In genomic region chr3:14507757-14508504, GRCh38 we compare ENCODE assay signal across 15 cellular contexts. TPM values are rescaled to one million over a fixed set of nuclear protein-coding genes. Genes with fewer than 3 reads are reported as not detected.
DNase-seq lines count a peak whose midpoint lies in the region; ATAC-seq, FAIRE-seq and TF ChIP-seq lines count a peak whose summit lies in the region.
"Had no signal": no experiment of that assay in that cellular context is flagged by ENCODE, and none has a peak within 500 bp of the region (broad histone marks: within the 10 kb centered on the region; RNA-seq: fewer than 3 reads in every experiment).

No MANE protein-coding gene starts in this region.

- ATAC-seq in K562 (no peak), GM18511 (IDR thresholded peaks at IDR 0.05; ENCODE audit: unreplicated experiment) (no peak)

- no peak for TF ChIP-seq EP300 in K562 (IDR thresholded peaks at IDR 0.05; ENCODE audit: low read length)

- peaks cover 5% of the 10 kb centered on the region for H3K4me1 Mint-ChIP-seq in activated CD4-positive, alpha-beta memory T cell treated with anti-CD3 and anti-CD28 coated beads for 36 hours (ENCODE audit: low read depth)
- H3K4me1 Mint-ChIP-seq in activated CD4-positive, alpha-beta memory T cell treated with anti-CD3 and anti-CD28 coated beads, Interleukin-2, amount 10 ng/mL, durations not matched to agents 7 days and 5 days = no peaks in the 10 kb centered on the region

- H3K27me3 ChIP-seq in BLaER1 = no peaks in the 10 kb centered on the region
- H3K27me3 ChIP-seq in K562 (ENCODE audit: control insufficient read depth in 2 of 2, insufficient read depth in 2 of 2, low read length in 2 of 2) = peaks cover 8 to 48% of the 10 kb centered on the region in 2 experiments; a peak in 4 of 5 replicates
- peaks cover 2% of the 10 kb centered on the region for H3K27me3 ChIP-seq in rectal smooth muscle tissue (ENCODE audit: control insufficient read depth, insufficient read depth, low read length)
- H3K27me3 ChIP-seq: BE2C had no signal

- in situ Hi-C loops in K562 (cut with MboI) = loop anchor here (25.0 kb wide), 1 partner anchor 404 kb away; no protein-coding TSS in a partner anchor

- intact Hi-C loops in activated CD4-positive, alpha-beta memory T cell treated with anti-CD3 and anti-CD28 coated beads for 36 hours (cut with micrococcal nuclease) = loop anchor here (2.0 kb wide), 1 partner anchor 413 kb away; no protein-coding TSS in a partner anchor
- intact Hi-C loops in K562 (cut with micrococcal nuclease) = loop anchor here (5.0 kb wide), 2 partner anchors 246 to 274 kb away; no protein-coding TSS in a partner anchor

- TF ChIP-seq POLR2A in K562 (conservative IDR thresholded peaks at IDR 0.05) = no peak

- H3K4me1 ChIP-seq in BLaER1 = peaks cover 46% of the 10 kb centered on the region
- H3K4me1 ChIP-seq in K562 (replicated peaks in 1 of 2; ENCODE audit: control insufficient read depth in 2 of 2, insufficient read depth in 2 of 2, low read length in 2 of 2) = peaks cover 0 to 29% of the 10 kb centered on the region in 2 experiments; a peak in 3 of 5 replicates
- no peaks in the 10 kb centered on the region for H3K4me1 ChIP-seq in rectal smooth muscle tissue (ENCODE audit: control insufficient read depth, insufficient read depth, low read length)
- H3K4me1 ChIP-seq: BE2C, Caco-2, HAP-1 had no signal

- TF ChIP-seq CTCF in K562 (IDR thresholded peaks at IDR 0.05 in 2 of 3, conservative IDR thresholded peaks at IDR 0.05 in 1 of 3; ENCODE audit: insufficient read depth in 2 of 3, low read depth in 1 of 3, low read length in 3 of 3) = no peak

- H3K9me3 Mint-ChIP-seq in activated CD4-positive, alpha-beta memory T cell treated with anti-CD3 and anti-CD28 coated beads for 36 hours = peaks cover 8% of the 10 kb centered on the region
- peaks cover 5% of the 10 kb centered on the region for H3K9me3 Mint-ChIP-seq in activated CD4-positive, alpha-beta memory T cell treated with anti-CD3 and anti-CD28 coated beads, Interleukin-2, amount 10 ng/mL, durations not matched to agents 7 days and 5 days

- H3K4me3 ChIP-seq in BLaER1 (no peak overlapping the region), K562 (no peak overlapping the region), rectal smooth muscle tissue (ENCODE audit: low read length) (no peak overlapping the region)
- H3K4me3 ChIP-seq: HAP-1 had no signal

- H3K27ac ChIP-seq in BLaER1 (no peak overlapping the region), K562 (ENCODE audit: extremely low read depth, low read depth, low read length) (no peak overlapping the region), rectal smooth muscle tissue (ENCODE audit: low read depth, low read length) (no peak overlapping the region)

- POLR2A ChIA-PET in activated CD4-positive, alpha-beta memory T cell treated with anti-CD3 and anti-CD28 coated beads for 36 hours (lab: Charles Lee) = no interaction called here
- POLR2A ChIA-PET in activated CD4-positive, alpha-beta memory T cell treated with anti-CD3 and anti-CD28 coated beads, Interleukin-2, amount 10 ng/mL, durations not matched to agents 7 days and 5 days (lab: Charles Lee) = no interaction called here
- POLR2A ChIA-PET in K562 (lab: Yijun Ruan, JAX) = interaction anchor here (0.6 to 0.7 kb wide), 2 partner anchors 36 to 60 kb away, joined by 3 read pairs; no protein-coding TSS in a partner anchor

- no peak overlapping the region for H3K4me3 Mint-ChIP-seq in activated CD4-positive, alpha-beta memory T cell treated with anti-CD3 and anti-CD28 coated beads for 36 hours
- H3K4me3 Mint-ChIP-seq in activated CD4-positive, alpha-beta memory T cell treated with anti-CD3 and anti-CD28 coated beads, Interleukin-2, amount 10 ng/mL, durations not matched to agents 7 days and 5 days = no peak overlapping the region
- H3K4me3 Mint-ChIP-seq: CD4-positive, alpha-beta T cell had no signal

- H3K27me3 Mint-ChIP-seq in activated CD4-positive, alpha-beta memory T cell treated with anti-CD3 and anti-CD28 coated beads for 36 hours = peaks cover 3% of the 10 kb centered on the region
- H3K27me3 Mint-ChIP-seq in activated CD4-positive, alpha-beta memory T cell treated with anti-CD3 and anti-CD28 coated beads, Interleukin-2, amount 10 ng/mL, durations not matched to agents 7 days and 5 days = no peaks in the 10 kb centered on the region
- H3K27me3 Mint-ChIP-seq: CD4-positive, alpha-beta T cell had no signal

- H3K9me1 ChIP-seq in K562 (ENCODE audit: control insufficient read depth, insufficient read depth, low read length) = no peaks in the 10 kb centered on the region

- no peaks in the 10 kb centered on the region for H4K20me1 ChIP-seq in BLaER1
- 0 out of 2 replicates have a peak, but pooled peaks cover 6% of the 10 kb centered on the region for H4K20me1 ChIP-seq in K562 (replicated peaks; ENCODE audit: control insufficient read depth, insufficient read depth, low read length)

- no peak overlapping the region for H3K27ac Mint-ChIP-seq in activated CD4-positive, alpha-beta memory T cell treated with anti-CD3 and anti-CD28 coated beads for 36 hours
- no peak overlapping the region for H3K27ac Mint-ChIP-seq in activated CD4-positive, alpha-beta memory T cell treated with anti-CD3 and anti-CD28 coated beads, Interleukin-2, amount 10 ng/mL, durations not matched to agents 7 days and 5 days
- H3K27ac Mint-ChIP-seq: CD4-positive, alpha-beta T cell had no signal

- CTCF ChIA-PET in activated CD4-positive, alpha-beta memory T cell treated with anti-CD3 and anti-CD28 coated beads for 36 hours (lab: Charles Lee) = interaction anchor here (0.7 to 6.4 kb wide), 8 partner anchors 8 to 611 kb away, joined by 3 to 41 read pairs (median 4); no protein-coding TSS in a partner anchor
- CTCF ChIA-PET in activated CD4-positive, alpha-beta memory T cell treated with anti-CD3 and anti-CD28 coated beads, Interleukin-2, amount 10 ng/mL, durations not matched to agents 7 days and 5 days (lab: Charles Lee) = interaction anchor here (0.7 to 2.4 kb wide), 9 partner anchors 9 to 304 kb away, joined by 3 to 8 read pairs (median 3); no protein-coding TSS in a partner anchor
- CTCF ChIA-PET in K562 (lab: Yijun Ruan, JAX; ENCODE audit: low intra/inter-chr PET ratio) = interaction anchor here (2.5 to 2.8 kb wide), 2 partner anchors 40 to 413 kb away, joined by 13 to 28 read pairs; no protein-coding TSS in a partner anchor

- H3K9ac ChIP-seq in BLaER1 (no peak overlapping the region), K562 (ENCODE audit: insufficient read depth in 1 of 2, low read depth in 2 of 2, low read length in 2 of 2) (no peak overlapping the region), rectal smooth muscle tissue (ENCODE audit: low read length) (peak overlapping the region; percentile 27)

- no peak overlapping the region for H2AFZ ChIP-seq in K562 (ENCODE audit: low read depth, low read length)

- DNase-seq in activated CD4-positive, alpha-beta memory T cell treated with anti-CD3 and anti-CD28 coated beads for 36 hours = peak; percentile 7
- DNase-seq in activated CD4-positive, alpha-beta memory T cell treated with anti-CD3 and anti-CD28 coated beads, Interleukin-2, amount 10 ng/mL, durations not matched to agents 7 days and 5 days = no peak
- no peak for DNase-seq in K562 (ENCODE audit: extremely low read depth in 1 of 4, low spot score in 3 of 4)
- DNase-seq in NAMALWA (ENCODE audit: low spot score) = no peak
- DNase-seq: BE2C, NCI-H187, NCI-H226 had no signal

- WGBS in K562 (ENCODE audit: insufficient coverage, low coverage, missing lambda C conversion rate) = 21% methylated on average over 6 of the region's 6 CpGs

- FAIRE-seq in K562 (lab: Jason Lieb, UNC) = no peak
- FAIRE-seq: G401.6 had no signal

- H3K9me3 ChIP-seq in BLaER1 = peaks cover 4% of the 10 kb centered on the region; the same call in 1 of the 2 replicates
- H3K9me3 ChIP-seq in K562 (replicated peaks; ENCODE audit: control insufficient read depth, insufficient read depth, low read depth, low read length) = no peaks in the 10 kb centered on the region
- H3K9me3 ChIP-seq: BE2C, Caco-2, HAP-1 had no signal

- no TSS peak for BruUV-seq in K562 (replicated peaks; lab: Mats Ljungman, UMichigan)

- TF ChIP-seq RAD21 in K562 (CRISPR knock-in tag; conservative IDR thresholded peaks at IDR 0.05 in 1 of 2, IDR thresholded peaks at IDR 0.05 in 1 of 2) = no peak

- H3K36me3 ChIP-seq in BLaER1 = no peaks in the 10 kb centered on the region
- no peaks in the 10 kb centered on the region for H3K36me3 ChIP-seq in K562 (ENCODE audit: control insufficient read depth, insufficient read depth, low read length)
- H3K36me3 ChIP-seq in rectal smooth muscle tissue (ENCODE audit: control insufficient read depth, insufficient read depth, low read length) = no peaks in the 10 kb centered on the region
- H3K36me3 ChIP-seq: BE2C, HAP-1 had no signal

- H3K79me2 ChIP-seq in K562 (ENCODE audit: control insufficient read depth, insufficient read depth, low read length) = no peaks in the 10 kb centered on the region

- no peaks in the 10 kb centered on the region for H3K36me3 Mint-ChIP-seq in activated CD4-positive, alpha-beta memory T cell treated with anti-CD3 and anti-CD28 coated beads for 36 hours
- H3K36me3 Mint-ChIP-seq in activated CD4-positive, alpha-beta memory T cell treated with anti-CD3 and anti-CD28 coated beads, Interleukin-2, amount 10 ng/mL, durations not matched to agents 7 days and 5 days (ENCODE audit: low read depth) = peaks cover 3% of the 10 kb centered on the region

- H3K4me2 ChIP-seq in BLaER1 (peak overlapping the region; percentile 70; the same call in 1 of the 2 replicates), K562 (ENCODE audit: insufficient read depth, low read length) (no peak overlapping the region)

RNA-seq across cellular contexts. Expression of gene GRIP2, which starts 32.2 kb away (rescaled TPM):
- total RNA-seq in activated CD4-positive, alpha-beta memory T cell treated with anti-CD3 and anti-CD28 coated beads for 36 hours = not detected
- total RNA-seq in activated CD4-positive, alpha-beta memory T cell treated with anti-CD3 and anti-CD28 coated beads, Interleukin-2, amount 10 ng/mL, durations not matched to agents 7 days and 5 days = under 1 TPM; 0.08 to 0.35 TPM
- not detected in 2 replicates for total RNA-seq in K562 (2011; cell fraction: chromatin; rRNA removed; ENCODE audit: low replicate concordance)
- under 0.01 TPM in 1 of 2 replicates, not detected in the other for total RNA-seq in K562 (2011; cell fraction: nucleolus; rRNA removed)
- total RNA-seq in K562 (2011; cell fraction: nucleoplasm; rRNA removed) = 0.07 TPM in 1 of 2 replicates, not detected in the other
- total RNA-seq in K562 (2014; rRNA removed) (not detected in 2 replicates), K562 (2014; rRNA removed; fragmentation: Illumina TruSeq; extraction: Trizol) (not detected in 2 replicates), K562 (2015; rRNA removed; fragmentation: Illumina TruSeq; extraction: Trizol) (not detected in 2 replicates), K562 (2021) (not detected in 2 replicates)
- polyA plus RNA-seq in K562 (2011; rRNA removed) (not detected in 2 replicates), K562 (2014; fragmentation: Illumina TruSeq; extraction: Trizol) (not detected in 2 replicates), K562 (2014; fragmentation: Nextera tagmentation; extraction: Ambion mirVana) (under 1 TPM; 0.01 TPM), K562 (2014; rRNA removed) (0.03 TPM in 1 of 2 replicates, not detected in the other)
- polyA plus RNA-seq in K562 (2011; cell fraction: cytosol; rRNA removed) = 0.04 TPM in 1 of 2 replicates, not detected in the other
- 0.03 and 0.06 TPM in 2 replicates for polyA plus RNA-seq in K562 (2011; cell fraction: nucleus; rRNA removed)
- polyA plus RNA-seq in K562 (2012) = 0.04 and 0.06 TPM in 2 replicates
- polyA minus RNA-seq in K562 (2011; rRNA and poly(A)+ RNA removed) = not detected in 2 replicates
- polyA minus RNA-seq in K562 (2011; cell fraction: cytosol; rRNA and poly(A)+ RNA removed) = not detected in 2 replicates
- polyA minus RNA-seq in K562 (2011; cell fraction: nucleus; rRNA and poly(A)+ RNA removed) = not detected in 2 replicates
- total RNA-seq: A172; CD4-positive, alpha-beta T cell had no signal
